Comparison of ENCODE assay signal across 1 cellular context in the genomic region with DNA sequence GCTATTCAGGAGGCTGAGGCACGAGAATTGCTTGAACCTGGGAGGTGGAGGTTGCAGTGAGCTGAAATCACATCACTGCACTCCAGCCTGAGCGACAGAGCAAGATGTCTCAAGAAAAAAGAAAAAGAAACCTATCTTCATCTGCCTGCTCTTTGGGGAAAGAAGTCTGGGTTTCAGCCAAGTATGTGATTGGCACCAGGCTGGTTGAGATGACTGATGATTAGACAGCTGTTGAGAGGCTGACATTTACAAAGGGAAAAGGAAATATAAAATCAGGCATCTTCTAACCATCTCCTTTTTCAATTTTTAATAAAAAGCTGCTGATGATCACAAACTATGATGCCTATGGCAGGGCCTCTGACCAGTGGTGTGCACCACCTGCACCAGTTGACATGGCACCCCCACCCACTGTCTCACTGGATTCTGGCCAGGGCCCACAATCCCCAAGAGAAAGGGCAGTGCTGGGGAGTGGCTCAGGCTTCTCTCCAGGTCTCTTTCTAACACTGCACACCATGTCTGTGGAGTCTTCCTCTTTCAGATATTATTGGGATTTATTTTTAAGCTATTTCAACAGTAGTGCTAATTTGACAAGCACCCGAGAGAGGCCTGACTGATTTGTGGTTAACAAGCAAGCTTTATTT.
TF ChIP-seq lines count a peak whose summit lies in the region.

No MANE protein-coding gene starts in this region.

TF ChIP-seq in K562, 482 proteins besides CTCF, POLR2A, EP300 and RAD21:
- TF ChIP-seq SMARCA4 (IDR thresholded peaks at IDR 0.05) (no peak), ZNF785 (CRISPR knock-in tag; IDR thresholded peaks at IDR 0.05) (no peak), HMG20B (CRISPR knock-in tag; IDR thresholded peaks at IDR 0.05) (no peak), SETDB1 (IDR thresholded peaks at IDR 0.05; ENCODE audit: low read length) (no peak), SRSF3 (IDR thresholded peaks at IDR 0.05; ENCODE audit: insufficient read depth, low read length) (no peak), ZNF217 (CRISPR knock-in tag; IDR thresholded peaks at IDR 0.05) (no peak), ZSCAN29 (IDR thresholded peaks at IDR 0.05) (no peak), SMAD4 (CRISPR knock-in tag; conservative IDR thresholded peaks at IDR 0.05) (no peak), IRF9 (tag; IDR thresholded peaks at IDR 0.05) (no peak), MYBL2 (IDR thresholded peaks at IDR 0.05; ENCODE audit: low read depth) (no peak), MYBL2 (CRISPR knock-in tag; IDR thresholded peaks at IDR 0.05; ENCODE audit: borderline replicate concordance) (no peak), MAFK (IDR thresholded peaks at IDR 0.05; ENCODE audit: low read length) (no peak), TCF15 (CRISPR knock-in tag; IDR thresholded peaks at IDR 0.05) (no peak), PRDM10 (IDR thresholded peaks at IDR 0.05; ENCODE audit: partially characterized antibody) (no peak), HMG20A (CRISPR knock-in tag; conservative IDR thresholded peaks at IDR 0.05) (no peak), ZNF707 (CRISPR knock-in tag; conservative IDR thresholded peaks at IDR 0.05) (no peak)
- TF ChIP-seq, protein P1, sequence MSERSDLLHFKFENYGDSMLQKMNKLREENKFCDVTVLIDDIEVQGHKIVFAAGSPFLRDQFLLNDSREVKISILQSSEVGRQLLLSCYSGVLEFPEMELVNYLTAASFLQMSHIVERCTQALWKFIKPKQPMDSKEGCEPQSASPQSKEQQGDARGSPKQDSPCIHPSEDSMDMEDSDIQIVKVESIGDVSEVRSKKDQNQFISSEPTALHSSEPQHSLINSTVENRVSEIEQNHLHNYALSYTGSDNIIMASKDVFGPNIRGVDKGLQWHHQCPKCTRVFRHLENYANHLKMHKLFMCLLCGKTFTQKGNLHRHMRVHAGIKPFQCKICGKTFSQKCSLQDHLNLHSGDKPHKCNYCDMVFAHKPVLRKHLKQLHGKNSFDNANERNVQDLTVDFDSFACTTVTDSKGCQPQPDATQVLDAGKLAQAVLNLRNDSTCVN (CRISPR knock-in tag; IDR thresholded peaks at IDR 0.05): no peak
- TF ChIP-seq, protein P2, sequence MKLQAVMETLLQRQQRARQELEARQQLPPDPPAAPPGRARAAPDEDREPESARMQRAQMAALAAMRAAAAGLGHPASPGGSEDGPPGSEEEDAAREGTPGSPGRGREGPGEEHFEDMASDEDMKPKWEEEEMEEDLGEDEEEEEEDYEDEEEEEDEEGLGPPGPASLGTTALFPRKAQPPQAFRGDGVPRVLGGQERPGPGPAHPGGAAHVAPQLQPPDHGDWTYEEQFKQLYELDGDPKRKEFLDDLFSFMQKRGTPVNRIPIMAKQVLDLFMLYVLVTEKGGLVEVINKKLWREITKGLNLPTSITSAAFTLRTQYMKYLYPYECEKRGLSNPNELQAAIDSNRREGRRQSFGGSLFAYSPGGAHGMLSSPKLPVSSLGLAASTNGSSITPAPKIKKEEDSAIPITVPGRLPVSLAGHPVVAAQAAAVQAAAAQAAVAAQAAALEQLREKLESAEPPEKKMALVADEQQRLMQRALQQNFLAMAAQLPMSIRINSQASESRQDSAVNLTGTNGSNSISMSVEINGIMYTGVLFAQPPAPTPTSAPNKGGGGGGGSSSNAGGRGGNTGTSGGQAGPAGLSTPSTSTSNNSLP (IDR thresholded peaks at IDR 0.05; ENCODE audit: borderline replicate concordance, low read depth, low read length): no peak
- TF ChIP-seq, protein P3, sequence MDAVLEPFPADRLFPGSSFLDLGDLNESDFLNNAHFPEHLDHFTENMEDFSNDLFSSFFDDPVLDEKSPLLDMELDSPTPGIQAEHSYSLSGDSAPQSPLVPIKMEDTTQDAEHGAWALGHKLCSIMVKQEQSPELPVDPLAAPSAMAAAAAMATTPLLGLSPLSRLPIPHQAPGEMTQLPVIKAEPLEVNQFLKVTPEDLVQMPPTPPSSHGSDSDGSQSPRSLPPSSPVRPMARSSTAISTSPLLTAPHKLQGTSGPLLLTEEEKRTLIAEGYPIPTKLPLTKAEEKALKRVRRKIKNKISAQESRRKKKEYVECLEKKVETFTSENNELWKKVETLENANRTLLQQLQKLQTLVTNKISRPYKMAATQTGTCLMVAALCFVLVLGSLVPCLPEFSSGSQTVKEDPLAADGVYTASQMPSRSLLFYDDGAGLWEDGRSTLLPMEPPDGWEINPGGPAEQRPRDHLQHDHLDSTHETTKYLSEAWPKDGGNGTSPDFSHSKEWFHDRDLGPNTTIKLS (IDR thresholded peaks at IDR 0.05; ENCODE audit: borderline replicate concordance, low read depth): no peak
- TF ChIP-seq, protein P4, sequence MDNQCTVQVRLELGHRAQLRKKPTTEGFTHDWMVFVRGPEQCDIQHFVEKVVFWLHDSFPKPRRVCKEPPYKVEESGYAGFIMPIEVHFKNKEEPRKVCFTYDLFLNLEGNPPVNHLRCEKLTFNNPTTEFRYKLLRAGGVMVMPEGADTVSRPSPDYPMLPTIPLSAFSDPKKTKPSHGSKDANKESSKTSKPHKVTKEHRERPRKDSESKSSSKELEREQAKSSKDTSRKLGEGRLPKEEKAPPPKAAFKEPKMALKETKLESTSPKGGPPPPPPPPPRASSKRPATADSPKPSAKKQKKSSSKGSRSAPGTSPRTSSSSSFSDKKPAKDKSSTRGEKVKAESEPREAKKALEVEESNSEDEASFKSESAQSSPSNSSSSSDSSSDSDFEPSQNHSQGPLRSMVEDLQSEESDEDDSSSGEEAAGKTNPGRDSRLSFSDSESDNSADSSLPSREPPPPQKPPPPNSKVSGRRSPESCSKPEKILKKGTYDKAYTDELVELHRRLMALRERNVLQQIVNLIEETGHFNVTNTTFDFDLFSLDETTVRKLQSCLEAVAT (IDR thresholded peaks at IDR 0.05): no peak
